In genomic region chr3:58864480-58864879, GRCh38 we compare ENCODE assay signal across 1 cellular context.
TF ChIP-seq lines count a peak whose summit lies in the region.

No MANE protein-coding gene starts in this region.

TF ChIP-seq in GM23338, 12 proteins besides CTCF, POLR2A, EP300 and RAD21 (continued from another document):
- TF ChIP-seq ZNF462 (CRISPR knock-in tag; IDR thresholded peaks at IDR 0.05) (no peak), ZNF331 (CRISPR knock-in tag; IDR thresholded peaks at IDR 0.05; ENCODE audit: low read depth) (no peak), NANOG (IDR thresholded peaks at IDR 0.05; ENCODE audit: borderline replicate concordance) (no peak), POLR2AphosphoS5 (IDR thresholded peaks at IDR 0.05; ENCODE audit: low read depth) (no peak), EZH2 (IDR thresholded peaks at IDR 0.05; ENCODE audit: low read depth, unreplicated experiment) (no peak), CREB1 (CRISPR knock-in tag; IDR thresholded peaks at IDR 0.05; ENCODE audit: low read depth) (no peak), ZNF114 (CRISPR knock-in tag; IDR thresholded peaks at IDR 0.05) (no peak), STAT1 (IDR thresholded peaks at IDR 0.05; ENCODE audit: unreplicated experiment) (no peak), JUNB (IDR thresholded peaks at IDR 0.05; ENCODE audit: unreplicated experiment) (no peak)
- TF ChIP-seq, protein P1, sequence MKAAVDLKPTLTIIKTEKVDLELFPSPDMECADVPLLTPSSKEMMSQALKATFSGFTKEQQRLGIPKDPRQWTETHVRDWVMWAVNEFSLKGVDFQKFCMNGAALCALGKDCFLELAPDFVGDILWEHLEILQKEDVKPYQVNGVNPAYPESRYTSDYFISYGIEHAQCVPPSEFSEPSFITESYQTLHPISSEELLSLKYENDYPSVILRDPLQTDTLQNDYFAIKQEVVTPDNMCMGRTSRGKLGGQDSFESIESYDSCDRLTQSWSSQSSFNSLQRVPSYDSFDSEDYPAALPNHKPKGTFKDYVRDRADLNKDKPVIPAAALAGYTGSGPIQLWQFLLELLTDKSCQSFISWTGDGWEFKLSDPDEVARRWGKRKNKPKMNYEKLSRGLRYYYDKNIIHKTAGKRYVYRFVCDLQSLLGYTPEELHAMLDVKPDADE (IDR thresholded peaks at IDR 0.05), result no peak
- TF ChIP-seq, protein P2, sequence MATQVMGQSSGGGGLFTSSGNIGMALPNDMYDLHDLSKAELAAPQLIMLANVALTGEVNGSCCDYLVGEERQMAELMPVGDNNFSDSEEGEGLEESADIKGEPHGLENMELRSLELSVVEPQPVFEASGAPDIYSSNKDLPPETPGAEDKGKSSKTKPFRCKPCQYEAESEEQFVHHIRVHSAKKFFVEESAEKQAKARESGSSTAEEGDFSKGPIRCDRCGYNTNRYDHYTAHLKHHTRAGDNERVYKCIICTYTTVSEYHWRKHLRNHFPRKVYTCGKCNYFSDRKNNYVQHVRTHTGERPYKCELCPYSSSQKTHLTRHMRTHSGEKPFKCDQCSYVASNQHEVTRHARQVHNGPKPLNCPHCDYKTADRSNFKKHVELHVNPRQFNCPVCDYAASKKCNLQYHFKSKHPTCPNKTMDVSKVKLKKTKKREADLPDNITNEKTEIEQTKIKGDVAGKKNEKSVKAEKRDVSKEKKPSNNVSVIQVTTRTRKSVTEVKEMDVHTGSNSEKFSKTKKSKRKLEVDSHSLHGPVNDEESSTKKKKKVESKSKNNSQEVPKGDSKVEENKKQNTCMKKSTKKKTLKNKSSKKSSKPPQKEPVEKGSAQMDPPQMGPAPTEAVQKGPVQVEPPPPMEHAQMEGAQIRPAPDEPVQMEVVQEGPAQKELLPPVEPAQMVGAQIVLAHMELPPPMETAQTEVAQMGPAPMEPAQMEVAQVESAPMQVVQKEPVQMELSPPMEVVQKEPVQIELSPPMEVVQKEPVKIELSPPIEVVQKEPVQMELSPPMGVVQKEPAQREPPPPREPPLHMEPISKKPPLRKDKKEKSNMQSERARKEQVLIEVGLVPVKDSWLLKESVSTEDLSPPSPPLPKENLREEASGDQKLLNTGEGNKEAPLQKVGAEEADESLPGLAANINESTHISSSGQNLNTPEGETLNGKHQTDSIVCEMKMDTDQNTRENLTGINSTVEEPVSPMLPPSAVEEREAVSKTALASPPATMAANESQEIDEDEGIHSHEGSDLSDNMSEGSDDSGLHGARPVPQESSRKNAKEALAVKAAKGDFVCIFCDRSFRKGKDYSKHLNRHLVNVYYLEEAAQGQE (IDR thresholded peaks at IDR 0.05; ENCODE audit: unreplicated experiment), result no peak
